ENCODE assay signal across 11 cellular contexts in the genomic region with DNA sequence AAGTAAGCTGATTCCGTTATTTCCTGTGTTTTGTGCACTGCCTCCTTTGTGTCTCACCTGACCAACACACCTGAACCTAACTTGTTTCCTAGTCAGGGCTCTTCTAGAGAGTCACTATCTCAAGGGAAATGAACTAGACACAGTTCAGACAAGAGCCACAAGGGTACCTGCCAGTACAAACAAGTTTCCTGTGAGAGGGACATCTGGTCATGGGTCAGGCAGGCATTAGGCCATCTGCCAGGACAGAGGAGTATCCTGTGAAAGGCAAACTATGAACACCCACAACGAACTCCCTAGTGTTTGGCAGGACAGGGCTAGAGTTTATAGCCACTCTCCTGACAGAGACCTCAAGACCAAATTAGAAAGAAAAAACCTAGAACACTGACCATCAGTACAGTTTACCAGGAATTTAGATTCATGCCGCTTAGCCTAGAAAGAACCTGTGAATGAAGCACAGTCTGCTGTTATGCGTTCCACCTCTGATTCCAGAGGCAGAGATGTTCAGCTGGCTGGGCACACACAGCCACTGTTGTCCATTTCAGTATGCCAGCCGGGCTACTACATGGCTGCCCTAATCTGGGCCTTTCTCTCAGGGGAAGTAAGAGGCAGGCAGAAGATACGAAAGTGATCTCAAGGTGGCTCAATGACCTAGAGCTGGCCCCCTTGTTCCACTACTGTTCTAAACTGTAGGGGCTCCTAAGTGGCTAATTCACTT. TPM values are rescaled to one million over a fixed set of nuclear protein-coding genes. Genes with fewer than 3 reads are reported as not detected.
A peak's percentile ranks its signal among the peaks of the same experiment; 100 is the strongest.
DNase-seq lines count a peak whose midpoint lies in the region; ATAC-seq, FAIRE-seq and TF ChIP-seq lines count a peak whose summit lies in the region.
"Had no signal": no experiment of that assay in that cellular context is flagged by ENCODE, and none has a peak within 500 bp of the region (broad histone marks: within the 10 kb centered on the region; RNA-seq: fewer than 3 reads in every experiment).

No MANE protein-coding gene starts in this region.

- no peak for TF ChIP-seq POLR2A in GM12892 (IDR thresholded peaks at IDR 0.05; ENCODE audit: low read depth, low read length)

- H3K9me3 Mint-ChIP-seq in endodermal cell (no peaks in the 10 kb centered on the region), nephron (no peaks in the 10 kb centered on the region)
- H3K9me3 Mint-ChIP-seq: dendritic cell treated with granulocyte-macrophage colony-stimulating factor and Interleukin-4, amounts not matched to agents 40 ng/mL and 50 ng/mL, for 4 days had no signal

- H3K4me3 ChIP-seq in MG63, result no peak overlapping the region
- no peak overlapping the region for H3K4me3 ChIP-seq in endodermal cell (ENCODE audit: low read length)

- H3K4me3 Mint-ChIP-seq in endodermal cell (no peak overlapping the region), nephron (peak overlapping the region in 1 of 3 experiments; percentile 53)
- H3K4me3 Mint-ChIP-seq: dendritic cell treated with granulocyte-macrophage colony-stimulating factor and Interleukin-4, amounts not matched to agents 40 ng/mL and 50 ng/mL, for 4 days had no signal

- no peak for ATAC-seq in GM18868 (IDR thresholded peaks at IDR 0.05; ENCODE audit: unreplicated experiment)
- ATAC-seq in GM21528 (IDR thresholded peaks at IDR 0.05; ENCODE audit: low FRiP score, unreplicated experiment), result no peak

- H3K4me1 Mint-ChIP-seq in endodermal cell (no peaks in the 10 kb centered on the region), nephron (peaks cover 18% of the 10 kb centered on the region)

- H3K27ac ChIP-seq in endodermal cell (ENCODE audit: low read depth, low read length), result no peak overlapping the region

- TF ChIP-seq CTCF in endodermal cell (conservative IDR thresholded peaks at IDR 0.05) (no peak), nephron (IDR thresholded peaks at IDR 0.05; ENCODE audit: unreplicated experiment in 3 of 3) (no peak)

- peak; percentile 27 for FAIRE-seq in GM12892 (lab: Jason Lieb, UNC)

- H3K27me3 ChIP-seq in MG63 (no peaks in the 10 kb centered on the region), endodermal cell (ENCODE audit: control insufficient read depth, insufficient read depth, low read length, poor library complexity, severe bottlenecking) (no peaks in the 10 kb centered on the region)

- 92 to 97% methylated on average over 5 to 6 of the region's 6 CpGs for WGBS in endodermal cell (ENCODE audit: insufficient coverage in 1 of 2, insufficient read length in 1 of 2), 2 experiments

- no peaks in the 10 kb centered on the region for H3K4me1 ChIP-seq in endodermal cell (ENCODE audit: control insufficient read depth, insufficient read depth, low read length)

- H3K36me3 ChIP-seq in MG63 (peaks cover 52% of the 10 kb centered on the region), endodermal cell (ENCODE audit: control insufficient read depth, insufficient read depth, low read length) (peaks cover 96% of the 10 kb centered on the region)

- H3K27ac Mint-ChIP-seq in endodermal cell (peak overlapping the region; percentile 2), nephron (peak overlapping the region; percentile 73 to 89 (median 86))
- H3K27ac Mint-ChIP-seq: dendritic cell treated with granulocyte-macrophage colony-stimulating factor and Interleukin-4, amounts not matched to agents 40 ng/mL and 50 ng/mL, for 4 days had no signal

- H3K36me3 Mint-ChIP-seq in endodermal cell (ENCODE audit: low read depth), result peaks cover 89% of the 10 kb centered on the region
- peaks cover 82% of the 10 kb centered on the region for H3K36me3 Mint-ChIP-seq in nephron (ENCODE audit: low read depth)

- H3K27me3 Mint-ChIP-seq in endodermal cell (ENCODE audit: insufficient read depth), result no peaks in the 10 kb centered on the region
- H3K27me3 Mint-ChIP-seq in nephron (ENCODE audit: low read depth), result no peaks in the 10 kb centered on the region
- H3K27me3 Mint-ChIP-seq: dendritic cell treated with granulocyte-macrophage colony-stimulating factor and Interleukin-4, amounts not matched to agents 40 ng/mL and 50 ng/mL, for 4 days had no signal

- H3K9me3 ChIP-seq in MG63 (no peaks in the 10 kb centered on the region), endodermal cell (ENCODE audit: control insufficient read depth, low read length) (no peaks in the 10 kb centered on the region)

- DNase-seq in GM12892 (ENCODE audit: insufficient read length) (no peak), MG63 (peak; percentile 10), endodermal cell (no peak), SIG-M5 (lab: John Stamatoyannopoulos, UW) (no peak)
- DNase-seq: activated T-cell treated with anti-CD3 and anti-CD28 coated beads, Interleukin-2, amount 50 U/mL, for 1 hour; GDM1; NCI-H2171 had no signal

- H3K9ac ChIP-seq in endodermal cell (ENCODE audit: extremely low read depth, low read length, poor library complexity, severe bottlenecking), result no peak overlapping the region

RNA-seq across cellular contexts. Expression of a gene that starts 20.7 kb away (rescaled TPM):
- 25.5 TPM for polyA plus RNA-seq in GM12892 (2012; ENCODE audit: missing spikeins)
- 29.4 and 50.4 TPM in 2 replicates for total RNA-seq in MG63 (2014; rRNA removed; shearing (Covaris generic); ENCODE audit: low replicate concordance)
- 100 to 1,000 TPM; 120 to 136 TPM for total RNA-seq in endodermal cell
- 94.6 TPM for polyA plus RNA-seq in endodermal cell (2013, experiment 1 of 2)
- 93.6 TPM for polyA plus RNA-seq in endodermal cell (2013, experiment 2 of 2)

RNA-seq across cellular contexts. Expression of a gene that starts 39.0 kb away (rescaled TPM):
- polyA plus RNA-seq in GM12892 (2012; ENCODE audit: missing spikeins), result 33.4 TPM
- total RNA-seq in MG63 (2014; rRNA removed; shearing (Covaris generic); ENCODE audit: low replicate concordance), result 17.4 and 20.2 TPM in 2 replicates
- total RNA-seq in endodermal cell, result 10 to 100 TPM; 81.7 to 97.7 TPM
- polyA plus RNA-seq in endodermal cell (2013, experiment 1 of 2), result 32.2 TPM
- polyA plus RNA-seq in endodermal cell (2013, experiment 2 of 2), result 33.5 TPM
